ENCODE assay signal across 15 cellular contexts in the genomic region with DNA sequence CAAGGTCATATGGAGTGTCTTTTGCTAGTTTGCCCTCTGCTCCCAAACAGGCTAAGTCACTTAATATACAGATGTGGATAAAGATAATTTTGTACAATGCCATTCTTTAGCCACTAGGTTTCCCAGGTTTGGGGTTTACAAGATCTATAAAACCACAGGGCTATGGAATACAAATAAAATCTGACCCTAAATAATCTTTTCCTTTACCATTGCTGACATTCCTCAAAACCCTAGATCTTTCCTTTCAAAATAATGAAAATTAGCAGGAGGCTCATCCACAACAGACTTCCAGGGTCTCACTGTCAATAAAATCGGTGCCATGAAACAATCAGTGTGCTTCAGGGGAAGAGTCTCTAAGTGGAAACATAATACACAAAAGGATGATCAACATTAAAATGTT.
A peak's percentile ranks its signal among the peaks of the same experiment; 100 is the strongest.
DNase-seq lines count a peak whose midpoint lies in the region; ATAC-seq, FAIRE-seq and TF ChIP-seq lines count a peak whose summit lies in the region.
"Had no signal": no experiment of that assay in that cellular context is flagged by ENCODE, and none has a peak within 500 bp of the region (broad histone marks: within the 10 kb centered on the region; RNA-seq: fewer than 3 reads in every experiment).

No MANE protein-coding gene starts in this region.

- H3K36me3 ChIP-seq in cardiac muscle cell (peaks cover 4% of the 10 kb centered on the region), right atrium auricular region (no peaks in the 10 kb centered on the region), endothelial cell of umbilical vein (ENCODE audit: control insufficient read depth in 2 of 2, extremely low read depth in 1 of 2, insufficient read depth in 2 of 2, low read length in 2 of 2) (no peaks in the 10 kb centered on the region)
- H3K36me3 ChIP-seq: breast epithelium had no signal

- H3K4me2 ChIP-seq in endothelial cell of umbilical vein (ENCODE audit: insufficient read depth, low read length), result peak overlapping the region; percentile 78

- no peak overlapping the region for H3K9ac ChIP-seq in endothelial cell of umbilical vein (replicated peaks; ENCODE audit: extremely low read depth, insufficient read depth, low read length)

- TF ChIP-seq POLR2A in endothelial cell of umbilical vein (IDR thresholded peaks at IDR 0.05; ENCODE audit: low read depth, low read length), result no peak

- H2AFZ ChIP-seq in endothelial cell of umbilical vein (ENCODE audit: low read depth, low read length), result no peak overlapping the region

- H4K20me1 ChIP-seq in endothelial cell of umbilical vein (replicated peaks; ENCODE audit: control insufficient read depth, extremely low read depth, insufficient read depth, low read length), result no peaks in the 10 kb centered on the region

- H3K27me3 ChIP-seq in cardiac muscle cell, result no peaks in the 10 kb centered on the region
- no peaks in the 10 kb centered on the region for H3K27me3 ChIP-seq in right atrium auricular region
- no peaks in the 10 kb centered on the region for H3K27me3 ChIP-seq in endothelial cell of umbilical vein (ENCODE audit: control insufficient read depth in 2 of 2, insufficient read depth in 2 of 2, low read length in 2 of 2)
- H3K27me3 ChIP-seq: breast epithelium, upper lobe of left lung had no signal

- no TSS peak for BruUV-seq in endothelial cell of umbilical vein (replicated peaks; lab: Mats Ljungman, UMichigan)

- H3K9me1 ChIP-seq in endothelial cell of umbilical vein (replicated peaks; ENCODE audit: control insufficient read depth, extremely low read depth, insufficient read depth, low read length), result no peaks in the 10 kb centered on the region

- DNase-seq in cardiac muscle cell (ENCODE audit: low read depth in 1 of 2, low spot score in 1 of 2), result no peak
- no peak for DNase-seq in right atrium auricular region (ENCODE audit: low spot score)
- peak; percentile 56 for DNase-seq in NCI-H146 (lab: John Stamatoyannopoulos, UW)
- peak; percentile 21 for DNase-seq in endothelial cell of umbilical vein (ENCODE audit: low read depth, low spot score)
- DNase-seq in T-helper 2 cell, result no peak
- DNase-seq in NCI-H1105 (lab: John Stamatoyannopoulos, UW), result no peak
- DNase-seq in central memory CD4-positive, alpha-beta T cell, result no peak
- DNase-seq: erythroblast, H7, NCI-H2171, upper lobe of left lung had no signal

- dilution Hi-C loops in endothelial cell of umbilical vein (cut with MboI; ENCODE audit: extremely low pct_ligation_motif_present, low sequenced_read_pairs), result no loop called here

- POLR2A ChIA-PET in endothelial cell of umbilical vein (lab: Charles Lee), result no interaction called here

- H3K4me3 ChIP-seq in cardiac muscle cell (no peak overlapping the region), right atrium auricular region (no peak overlapping the region), endothelial cell of umbilical vein (replicated peaks in 1 of 3; ENCODE audit: insufficient read depth in 1 of 3, low read depth in 1 of 3, low read length in 3 of 3) (no peak overlapping the region)
- H3K4me3 ChIP-seq: breast epithelium, K562, lung, upper lobe of left lung had no signal

- TF ChIP-seq CTCF in cardiac muscle cell (IDR thresholded peaks at IDR 0.05; ENCODE audit: low read depth, low read length), result no peak
- TF ChIP-seq CTCF in right atrium auricular region (IDR thresholded peaks at IDR 0.05), result no peak
- TF ChIP-seq CTCF in endothelial cell of umbilical vein (IDR thresholded peaks at IDR 0.05; ENCODE audit: extremely low read depth in 1 of 2, insufficient read depth in 1 of 2, low read depth in 1 of 2, low read length in 2 of 2), result no peak

- intact Hi-C loops in endothelial cell of umbilical vein (cut with micrococcal nuclease), result no loop called here

- H3K27ac ChIP-seq in cardiac muscle cell, result peak overlapping the region; percentile 46
- no peak overlapping the region for H3K27ac ChIP-seq in right atrium auricular region
- peak overlapping the region; percentile 65 for H3K27ac ChIP-seq in endothelial cell of umbilical vein (ENCODE audit: insufficient read depth, low read depth, low read length)
- H3K27ac ChIP-seq: breast epithelium, upper lobe of left lung had no signal

- H3K4me1 ChIP-seq in cardiac muscle cell (ENCODE audit: low read depth) (peaks cover 15% of the 10 kb centered on the region), right atrium auricular region (peaks cover 0 to 26% of the 10 kb centered on the region in 2 donors), endothelial cell of umbilical vein (ENCODE audit: control insufficient read depth, extremely low read depth, insufficient read depth, low read length) (peaks cover 33% of the 10 kb centered on the region)
- H3K4me1 ChIP-seq: breast epithelium had no signal

- peak; percentile 46 for FAIRE-seq in endothelial cell of umbilical vein (lab: Jason Lieb, UNC)
- FAIRE-seq: K562 had no signal

- no peaks in the 10 kb centered on the region for H3K9me3 ChIP-seq in cardiac muscle cell (ENCODE audit: low read depth)
- no peaks in the 10 kb centered on the region for H3K9me3 ChIP-seq in right atrium auricular region
- H3K9me3 ChIP-seq in endothelial cell of umbilical vein (replicated peaks; ENCODE audit: control insufficient read depth, insufficient read depth, low read length), result no peaks in the 10 kb centered on the region
- H3K9me3 ChIP-seq: breast epithelium, upper lobe of left lung had no signal

- H3K79me2 ChIP-seq in endothelial cell of umbilical vein (ENCODE audit: control insufficient read depth, insufficient read depth, low read length), result no peaks in the 10 kb centered on the region

- no peak for ATAC-seq in GM21360 (IDR thresholded peaks at IDR 0.05; ENCODE audit: unreplicated experiment)
- ATAC-seq: K562 had no signal

- CTCF ChIA-PET in endothelial cell of umbilical vein (lab: Charles Lee), result interaction anchor here (0.6 to 2.3 kb wide), 8 partner anchors 16 to 150 kb away, joined by 3 to 8 read pairs (median 4); partner anchors contain the start of genes CPEB3 and MARCHF5

TF ChIP-seq in endothelial cell of umbilical vein, 7 proteins besides CTCF, POLR2A, EP300 and RAD21:
- TF ChIP-seq GATA2 (IDR thresholded peaks at IDR 0.05; ENCODE audit: insufficient read depth, insufficient read length, low read depth, low read length), result peak; percentile 57
- TF ChIP-seq POLR2AphosphoS5 (IDR thresholded peaks at IDR 0.05; ENCODE audit: insufficient read depth, low read depth, low read length), result no peak
TF ChIP-seq in endothelial cell of umbilical vein: peak in this region for 1.

Comparison
In these comparisons a context has a peak if more than half of its experiments do, and no peak if none do; other contexts are left out.
1. H3K27ac ChIP-seq: peak in cardiac muscle cell (single experiment) and endothelial cell of umbilical vein (single experiment); none in right atrium auricular region (0 of 2).
2. DNase-seq: peak in NCI-H146 (single experiment) and endothelial cell of umbilical vein (single experiment); none in cardiac muscle cell (0 of 2), right atrium auricular region (single experiment), T-helper 2 cell (0 of 5), NCI-H1105 (single experiment) and central memory CD4-positive, alpha-beta T cell (single experiment).